Comparison of ENCODE assay signal across 34 cellular contexts in the genomic region with DNA sequence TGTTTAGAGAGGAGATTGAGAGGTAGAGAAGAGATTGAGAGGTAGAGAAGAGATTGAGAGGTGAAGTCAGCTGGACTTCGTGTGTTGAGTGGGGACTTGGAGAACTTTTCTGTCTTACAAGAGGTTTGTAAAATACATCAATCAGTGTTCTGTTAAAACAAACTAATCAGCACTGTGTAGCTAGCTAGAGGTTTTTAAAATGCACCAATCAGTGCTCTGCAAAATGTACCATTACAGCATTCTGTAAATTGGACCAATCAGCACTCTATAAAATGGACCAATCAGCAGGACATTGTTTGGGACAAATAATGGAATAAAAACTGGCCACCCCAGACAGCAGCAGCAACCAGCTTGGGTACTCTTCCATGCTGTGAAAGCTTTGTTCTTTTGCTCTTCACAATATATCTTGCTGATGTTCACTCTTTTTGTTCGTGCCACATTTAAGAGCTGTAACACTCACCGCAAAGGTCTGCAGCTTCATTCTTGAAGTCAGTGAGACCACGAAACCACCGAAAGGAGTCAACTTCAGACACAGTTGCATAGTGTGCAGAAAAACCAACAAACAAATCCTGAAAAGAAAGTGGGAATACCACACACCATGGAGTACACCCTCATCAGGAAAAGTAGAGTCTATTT.
"Had no signal": no experiment of that assay in that cellular context is flagged by ENCODE, and none has a peak within 500 bp of the region (broad histone marks: within the 10 kb centered on the region; RNA-seq: fewer than 3 reads in every experiment).

No MANE protein-coding gene starts in this region.

- ATAC-seq: activated CD4-positive, CD25-positive, alpha-beta regulatory T cell treated with anti-CD3 and anti-CD28 coated beads, Interleukin-2, amount 50 U/mL, for 24 hours; activated naive CD4-positive, alpha-beta T cell treated with anti-CD3 and anti-CD28 coated beads, Interleukin-2, amount 50 U/mL, for 72 hours; activated T-cell treated with anti-CD3 and anti-CD28 coated beads, Interleukin-2, amount 50 U/mL, for 4 hours; activated T-cell treated with anti-CD3 and anti-CD28 coated beads, Interleukin-2, amount 50 U/mL, for 72 hours; activated T-helper 17 cell treated with anti-CD3 and anti-CD28 coated beads, Interleukin-2, amount 50 U/mL, for 72 hours; body of pancreas; WTC11 had no signal

- H3K27ac ChIP-seq: adrenal gland, body of pancreas, brain microvascular endothelial cell, breast epithelium, WERI-Rb-1 had no signal

- H3K27me3 ChIP-seq: adrenal gland, body of pancreas, brain microvascular endothelial cell, breast epithelium had no signal

- H3K9me3 Mint-ChIP-seq: activated CD4-positive, alpha-beta memory T cell treated with anti-CD3 and anti-CD28 coated beads for 36 hours; activated CD4-positive, alpha-beta T cell treated with anti-CD3 and anti-CD28 coated beads, Interleukin-2, amount 10 ng/mL, durations not matched to agents 24 days and 14 days; activated naive CD4-positive, alpha-beta T cell treated with anti-CD3 and anti-CD28 coated beads for 36 hours; activated T-cell treated with anti-CD3 and anti-CD28 coated beads, Interleukin-2, amount 50 U/mL, for 4 hours; activated T-helper 1 cell treated with anti-CD3 and anti-CD28 coated beads, Interleukin-12 subunit alpha, Interleukin-12 subunit beta, Interleukin-2, Interleukin-4 antibody, amounts not matched to agents 30 ng/mL and 10 ng/mL and 1 ng/mL, durations not matched to agents 14 hours and 24 hours and 36 hours; T-helper 1 cell treated with Interleukin-12 subunit alpha and Interleukin-12 subunit beta and Interleukin-4 antibody, amounts not matched to agents 30 μg/mL and 1 μg/mL, for 36 hours; T-helper 2 cell treated with Interferon-gamma antibody and Interleukin-4, amounts not matched to agents 5 μg/mL and 100 μg/mL, for 36 hours had no signal

- H3K27ac Mint-ChIP-seq: activated CD4-positive, alpha-beta memory T cell treated with anti-CD3 and anti-CD28 coated beads for 36 hours; activated CD4-positive, alpha-beta T cell treated with anti-CD3 and anti-CD28 coated beads, Interleukin-2, amount 10 ng/mL, durations not matched to agents 24 days and 14 days; activated naive CD4-positive, alpha-beta T cell treated with anti-CD3 and anti-CD28 coated beads for 36 hours; activated naive CD4-positive, alpha-beta T cell treated with anti-CD3 and anti-CD28 coated beads, Interleukin-2, amount 50 U/mL, for 72 hours; activated naive CD8-positive, alpha-beta T cell treated with anti-CD3 and anti-CD28 coated beads, Interleukin-2, amount 10 ng/mL, durations not matched to agents 7 days and 5 days; activated T-cell treated with anti-CD3 and anti-CD28 coated beads, Interleukin-2, amount 50 U/mL, for 72 hours; activated T-helper 1 cell treated with anti-CD3 and anti-CD28 coated beads, Interleukin-12 subunit alpha, Interleukin-12 subunit beta, Interleukin-2, Interleukin-4 antibody, amounts not matched to agents 30 ng/mL and 10 ng/mL and 1 ng/mL, durations not matched to agents 14 hours and 24 hours and 36 hours; activated T-helper 17 cell treated with anti-CD3 and anti-CD28 coated beads, Interleukin-2, amount 50 U/mL, for 72 hours; T-helper 1 cell treated with Interleukin-12 subunit alpha and Interleukin-12 subunit beta and Interleukin-4 antibody, amounts not matched to agents 30 μg/mL and 1 μg/mL, for 36 hours; T-helper 2 cell treated with Interferon-gamma antibody and Interleukin-4, amounts not matched to agents 5 μg/mL and 100 μg/mL, for 36 hours; WTC11 had no signal

- H3K4me1 Mint-ChIP-seq: activated CD4-positive, alpha-beta T cell treated with anti-CD3 and anti-CD28 coated beads, Interleukin-2, amount 10 ng/mL, durations not matched to agents 24 days and 14 days; activated T-helper 17 cell treated with anti-CD3 and anti-CD28 coated beads, Interleukin-2, amount 50 U/mL, for 72 hours had no signal

- H3K36me3 Mint-ChIP-seq: activated CD4-positive, alpha-beta memory T cell treated with anti-CD3 and anti-CD28 coated beads for 36 hours; activated naive CD8-positive, alpha-beta T cell treated with anti-CD3 and anti-CD28 coated beads, Interleukin-2, amount 10 ng/mL, durations not matched to agents 7 days and 5 days had no signal

- DNase-seq: activated CD4-positive, alpha-beta memory T cell treated with anti-CD3 and anti-CD28 coated beads for 36 hours; activated CD4-positive, alpha-beta T cell treated with anti-CD3 and anti-CD28 coated beads for 4 hours; activated CD4-positive, alpha-beta T cell treated with anti-CD3 and anti-CD28 coated beads, Interleukin-2, amount 10 ng/mL, durations not matched to agents 24 days and 14 days; activated CD4-positive, alpha-beta T cell treated with anti-CD3 and anti-CD28 coated beads, Interleukin-2, amount 50 U/mL, for 1 hour; activated CD4-positive, alpha-beta T cell treated with anti-CD3 and anti-CD28 coated beads, Interleukin-2, amount 50 U/mL, for 4 hours; activated CD4-positive, CD25-positive, alpha-beta regulatory T cell; activated CD8-positive, alpha-beta memory T cell treated with anti-CD3 and anti-CD28 coated beads, Interleukin-2, amount 50 U/mL, for 4 hours; activated effector memory CD4-positive, alpha-beta T cell treated with anti-CD3 and anti-CD28 coated beads, Interleukin-2, amount 50 U/mL, for 16 hours; activated gamma-delta T cell treated with Interleukin-2 at 50 U/mL for 16 hours; activated naive CD4-positive, alpha-beta T cell; activated naive CD4-positive, alpha-beta T cell treated with anti-CD3 and anti-CD28 coated beads for 36 hours; activated naive CD4-positive, alpha-beta T cell treated with anti-CD3 and anti-CD28 coated beads, Interleukin-2, amount 50 U/mL, for 16 hours; activated naive CD8-positive, alpha-beta T cell treated with anti-CD3 and anti-CD28 coated beads, Interleukin-2, amount 10 ng/mL, durations not matched to agents 7 days and 5 days; activated T-cell treated with anti-CD3 and anti-CD28 coated beads for 4 hours; activated T-cell treated with anti-CD3 and anti-CD28 coated beads, Interleukin-2, amount 50 U/mL, for 1 hour; activated T-cell treated with anti-CD3 and anti-CD28 coated beads, Interleukin-2, amount 50 U/mL, for 4 hours; activated T-cell treated with anti-CD3 and anti-CD28 coated beads, Interleukin-2, amount 50 U/mL, for 72 hours; adrenal gland; amniotic stem cell; aorta; body of pancreas; brain microvascular endothelial cell; central memory CD4-positive, alpha-beta T cell; T-helper 1 cell; T-helper 9 cell; WERI-Rb-1 had no signal

- H3K4me3 ChIP-seq: adrenal gland, body of pancreas, breast epithelium had no signal

- H3K36me3 ChIP-seq: adrenal gland, brain microvascular endothelial cell, breast epithelium, WERI-Rb-1 had no signal

- H3K4me1 ChIP-seq: adrenal gland, body of pancreas, breast epithelium had no signal

- H3K27me3 Mint-ChIP-seq: activated CD4-positive, alpha-beta memory T cell treated with anti-CD3 and anti-CD28 coated beads for 36 hours; activated T-helper 17 cell treated with anti-CD3 and anti-CD28 coated beads, Interleukin-2, amount 50 U/mL, for 72 hours had no signal

- H3K9me3 ChIP-seq: adrenal gland, body of pancreas, breast epithelium had no signal

- H3K4me3 Mint-ChIP-seq: activated CD4-positive, alpha-beta memory T cell treated with anti-CD3 and anti-CD28 coated beads for 36 hours; activated CD4-positive, alpha-beta T cell treated with anti-CD3 and anti-CD28 coated beads, Interleukin-2, amount 10 ng/mL, durations not matched to agents 24 days and 14 days; activated naive CD4-positive, alpha-beta T cell treated with anti-CD3 and anti-CD28 coated beads for 36 hours; activated naive CD8-positive, alpha-beta T cell treated with anti-CD3 and anti-CD28 coated beads, Interleukin-2, amount 10 ng/mL, durations not matched to agents 7 days and 5 days; activated T-cell treated with anti-CD3 and anti-CD28 coated beads, Interleukin-2, amount 50 U/mL, for 4 hours; activated T-cell treated with anti-CD3 and anti-CD28 coated beads, Interleukin-2, amount 50 U/mL, for 72 hours; activated T-helper 1 cell treated with anti-CD3 and anti-CD28 coated beads, Interleukin-12 subunit alpha, Interleukin-12 subunit beta, Interleukin-2, Interleukin-4 antibody, amounts not matched to agents 30 ng/mL and 10 ng/mL and 1 ng/mL, durations not matched to agents 14 hours and 24 hours and 36 hours; activated T-helper 17 cell treated with anti-CD3 and anti-CD28 coated beads, Interleukin-2, amount 50 U/mL, for 72 hours; T-helper 1 cell treated with Interleukin-12 subunit alpha and Interleukin-12 subunit beta and Interleukin-4 antibody, amounts not matched to agents 30 μg/mL and 1 μg/mL, for 36 hours; T-helper 2 cell treated with Interferon-gamma antibody and Interleukin-4, amounts not matched to agents 5 μg/mL and 100 μg/mL, for 36 hours; WTC11 had no signal
